Comparison of ENCODE assay signal across 1 cellular context in the genomic region with DNA sequence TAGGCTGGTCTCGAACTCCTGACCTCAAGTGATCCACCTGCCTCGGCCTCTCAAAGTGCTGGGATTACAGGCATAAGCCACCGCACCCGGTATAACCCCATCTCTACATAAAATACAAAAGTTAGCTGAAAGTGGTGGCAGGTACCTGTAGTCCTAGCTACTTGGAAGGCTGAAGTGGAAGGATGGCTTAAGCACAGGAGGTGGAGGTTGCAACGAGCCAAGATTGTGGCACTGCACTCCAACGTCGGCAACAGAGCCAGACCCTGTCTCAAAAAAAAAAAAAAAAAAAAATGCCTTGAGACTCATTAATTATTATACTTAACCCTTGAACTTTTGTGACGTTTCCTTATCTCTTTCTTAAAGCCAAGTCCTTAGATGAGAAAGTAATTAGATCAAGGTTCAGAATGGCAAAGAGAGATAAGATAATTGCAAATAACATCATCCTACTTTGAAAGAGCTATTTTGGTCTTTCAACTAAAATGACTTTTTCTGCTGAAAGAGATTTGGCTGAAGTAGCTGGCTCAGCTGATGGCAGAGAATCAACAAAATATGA.
TF ChIP-seq lines count a peak whose summit lies in the region.

No MANE protein-coding gene starts in this region.

TF ChIP-seq in K562, 482 proteins besides CTCF, POLR2A, EP300 and RAD21 (continued from another document):
- TF ChIP-seq BCLAF1 (IDR thresholded peaks at IDR 0.05; ENCODE audit: borderline replicate concordance in 1 of 2, control insufficient read depth in 1 of 2, low read depth in 2 of 2, low read length in 1 of 2) = no peak
- TF ChIP-seq ZNF778 (CRISPR knock-in tag; IDR thresholded peaks at IDR 0.05) = no peak
- TF ChIP-seq, protein P1, sequence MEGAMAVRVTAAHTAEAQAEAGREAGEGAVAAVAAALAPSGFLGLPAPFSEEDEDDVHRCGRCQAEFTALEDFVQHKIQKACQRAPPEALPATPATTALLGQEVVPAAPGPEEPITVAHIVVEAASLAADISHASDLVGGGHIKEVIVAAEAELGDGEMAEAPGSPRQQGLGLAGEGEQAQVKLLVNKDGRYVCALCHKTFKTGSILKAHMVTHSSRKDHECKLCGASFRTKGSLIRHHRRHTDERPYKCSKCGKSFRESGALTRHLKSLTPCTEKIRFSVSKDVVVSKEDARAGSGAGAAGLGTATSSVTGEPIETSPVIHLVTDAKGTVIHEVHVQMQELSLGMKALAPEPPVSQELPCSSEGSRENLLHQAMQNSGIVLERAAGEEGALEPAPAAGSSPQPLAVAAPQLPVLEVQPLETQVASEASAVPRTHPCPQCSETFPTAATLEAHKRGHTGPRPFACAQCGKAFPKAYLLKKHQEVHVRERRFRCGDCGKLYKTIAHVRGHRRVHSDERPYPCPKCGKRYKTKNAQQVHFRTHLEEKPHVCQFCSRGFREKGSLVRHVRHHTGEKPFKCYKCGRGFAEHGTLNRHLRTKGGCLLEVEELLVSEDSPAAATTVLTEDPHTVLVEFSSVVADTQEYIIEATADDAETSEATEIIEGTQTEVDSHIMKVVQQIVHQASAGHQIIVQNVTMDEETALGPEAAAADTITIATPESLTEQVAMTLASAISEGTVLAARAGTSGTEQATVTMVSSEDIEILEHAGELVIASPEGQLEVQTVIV (CRISPR knock-in tag; IDR thresholded peaks at IDR 0.05; ENCODE audit: borderline replicate concordance) = no peak
- TF ChIP-seq, protein P2, sequence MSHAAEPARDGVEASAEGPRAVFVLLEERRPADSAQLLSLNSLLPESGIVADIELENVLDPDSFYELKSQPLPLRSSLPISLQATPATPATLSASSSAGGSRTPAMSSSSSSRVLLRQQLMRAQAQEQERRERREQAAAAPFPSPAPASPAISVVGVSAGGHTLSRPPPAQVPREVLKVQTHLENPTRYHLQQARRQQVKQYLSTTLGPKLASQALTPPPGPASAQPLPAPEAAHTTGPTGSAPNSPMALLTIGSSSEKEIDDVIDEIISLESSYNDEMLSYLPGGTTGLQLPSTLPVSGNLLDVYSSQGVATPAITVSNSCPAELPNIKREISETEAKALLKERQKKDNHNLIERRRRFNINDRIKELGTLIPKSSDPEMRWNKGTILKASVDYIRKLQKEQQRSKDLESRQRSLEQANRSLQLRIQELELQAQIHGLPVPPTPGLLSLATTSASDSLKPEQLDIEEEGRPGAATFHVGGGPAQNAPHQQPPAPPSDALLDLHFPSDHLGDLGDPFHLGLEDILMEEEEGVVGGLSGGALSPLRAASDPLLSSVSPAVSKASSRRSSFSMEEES (CRISPR knock-in tag; IDR thresholded peaks at IDR 0.05) = no peak
- no peak for TF ChIP-seq ZNF280A (IDR thresholded peaks at IDR 0.05; ENCODE audit: low read depth, partially characterized antibody)
- no peak for TF ChIP-seq CHCHD3 (CRISPR knock-in tag; IDR thresholded peaks at IDR 0.05)
- no peak for TF ChIP-seq CHD2 (IDR thresholded peaks at IDR 0.05; ENCODE audit: low read depth, low read length)
- peak; percentile 32; the same call in 1 of the 2 replicates for TF ChIP-seq TAL1 (IDR thresholded peaks at IDR 0.05)
- TF ChIP-seq XRCC3 (IDR thresholded peaks at IDR 0.05) = no peak
- peak; percentile 47; the same call in 1 of the 2 replicates for TF ChIP-seq CBFA2T3 (IDR thresholded peaks at IDR 0.05)
- no peak for TF ChIP-seq NR2C2 (CRISPR knock-in tag; IDR thresholded peaks at IDR 0.05)
- peak; percentile 69; the same call in 1 of the 2 replicates for TF ChIP-seq NR2C2 (tag; IDR thresholded peaks at IDR 0.05)
- TF ChIP-seq DDX20 (tag; IDR thresholded peaks at IDR 0.05; ENCODE audit: low read depth) = no peak
- TF ChIP-seq TEAD4 (IDR thresholded peaks at IDR 0.05; ENCODE audit: low read length) = peak; percentile 61; the same call in 1 of the 2 replicates
- no peak for TF ChIP-seq TEAD4 (CRISPR knock-in tag; IDR thresholded peaks at IDR 0.05; ENCODE audit: borderline replicate concordance)
- peak; percentile 12; the same call in 1 of the 2 replicates for TF ChIP-seq SOX6 (IDR thresholded peaks at IDR 0.05)
- TF ChIP-seq, protein P3, sequence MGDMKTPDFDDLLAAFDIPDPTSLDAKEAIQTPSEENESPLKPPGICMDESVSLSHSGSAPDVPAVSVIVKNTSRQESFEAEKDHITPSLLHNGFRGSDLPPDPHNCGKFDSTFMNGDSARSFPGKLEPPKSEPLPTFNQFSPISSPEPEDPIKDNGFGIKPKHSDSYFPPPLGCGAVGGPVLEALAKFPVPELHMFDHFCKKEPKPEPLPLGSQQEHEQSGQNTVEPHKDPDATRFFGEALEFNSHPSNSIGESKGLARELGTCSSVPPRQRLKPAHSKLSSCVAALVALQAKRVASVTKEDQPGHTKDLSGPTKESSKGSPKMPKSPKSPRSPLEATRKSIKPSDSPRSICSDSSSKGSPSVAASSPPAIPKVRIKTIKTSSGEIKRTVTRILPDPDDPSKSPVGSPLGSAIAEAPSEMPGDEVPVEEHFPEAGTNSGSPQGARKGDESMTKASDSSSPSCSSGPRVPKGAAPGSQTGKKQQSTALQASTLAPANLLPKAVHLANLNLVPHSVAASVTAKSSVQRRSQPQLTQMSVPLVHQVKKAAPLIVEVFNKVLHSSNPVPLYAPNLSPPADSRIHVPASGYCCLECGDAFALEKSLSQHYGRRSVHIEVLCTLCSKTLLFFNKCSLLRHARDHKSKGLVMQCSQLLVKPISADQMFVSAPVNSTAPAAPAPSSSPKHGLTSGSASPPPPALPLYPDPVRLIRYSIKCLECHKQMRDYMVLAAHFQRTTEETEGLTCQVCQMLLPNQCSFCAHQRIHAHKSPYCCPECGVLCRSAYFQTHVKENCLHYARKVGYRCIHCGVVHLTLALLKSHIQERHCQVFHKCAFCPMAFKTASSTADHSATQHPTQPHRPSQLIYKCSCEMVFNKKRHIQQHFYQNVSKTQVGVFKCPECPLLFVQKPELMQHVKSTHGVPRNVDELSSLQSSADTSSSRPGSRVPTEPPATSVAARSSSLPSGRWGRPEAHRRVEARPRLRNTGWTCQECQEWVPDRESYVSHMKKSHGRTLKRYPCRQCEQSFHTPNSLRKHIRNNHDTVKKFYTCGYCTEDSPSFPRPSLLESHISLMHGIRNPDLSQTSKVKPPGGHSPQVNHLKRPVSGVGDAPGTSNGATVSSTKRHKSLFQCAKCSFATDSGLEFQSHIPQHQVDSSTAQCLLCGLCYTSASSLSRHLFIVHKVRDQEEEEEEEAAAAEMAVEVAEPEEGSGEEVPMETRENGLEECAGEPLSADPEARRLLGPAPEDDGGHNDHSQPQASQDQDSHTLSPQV (IDR thresholded peaks at IDR 0.05) = no peak
- no peak for TF ChIP-seq SRSF7 (optimal IDR thresholded peaks at IDR 0.05; ENCODE audit: low read depth, low read length)
- 0 out of 2 replicates have a peak, but pooled peaks have one; percentile 15 for TF ChIP-seq NCOR1 (IDR thresholded peaks at IDR 0.05)
- peak; percentile 52; the same call in 1 of the 2 replicates for TF ChIP-seq NR2C1 (IDR thresholded peaks at IDR 0.05)
- TF ChIP-seq NR2C1 (tag; IDR thresholded peaks at IDR 0.05) = peak; percentile 72
